17 cellular contexts compared by ENCODE assay signal in genomic region chr7:81367335-81367801, GRCh38.
A peak's percentile ranks its signal among the peaks of the same experiment; 100 is the strongest.
DNase-seq lines count a peak whose midpoint lies in the region; ATAC-seq and TF ChIP-seq lines count a peak whose summit lies in the region.
"Had no signal": no experiment of that assay in that cellular context is flagged by ENCODE, and none has a peak within 500 bp of the region (broad histone marks: within the 10 kb centered on the region; RNA-seq: fewer than 3 reads in every experiment).

No MANE protein-coding gene starts in this region.

- H3F3A ChIP-seq in MM.1S (ENCODE audit: insufficient read depth, low read length) = no peaks in the 10 kb centered on the region

- no peak for ATAC-seq in GM19397 (IDR thresholded peaks at IDR 0.05; ENCODE audit: unreplicated experiment)
- ATAC-seq: activated T-cell treated with anti-CD3 and anti-CD28 coated beads, Interleukin-2, amount 50 U/mL, for 4 hours; stimulated activated memory B cell treated with anti-CD40 and anti-IgM and Interleukin-4, amounts not matched to agents 10 μg/mL and 1 μg/mL and 100 μg/mL, for 72 hours had no signal

- no peak overlapping the region for H2AFZ ChIP-seq in MM.1S (ENCODE audit: low read length)

- no peaks in the 10 kb centered on the region for H3K9me3 Mint-ChIP-seq in osteocyte (ENCODE audit: unreplicated experiment)
- H3K9me3 Mint-ChIP-seq: activated B cell treated with CpG ODN at 0.5 μM for 24 hours, brain, nephron had no signal

- H4K20me1 ChIP-seq in MM.1S (ENCODE audit: insufficient read depth, low read length) = no peaks in the 10 kb centered on the region

- peaks cover 26% of the 10 kb centered on the region for H3K4me1 Mint-ChIP-seq in osteocyte (ENCODE audit: unreplicated experiment)
- H3K4me1 Mint-ChIP-seq: activated B cell treated with CpG ODN at 0.5 μM for 24 hours; brain; CD8-positive, alpha-beta memory T cell; immature natural killer cell; nephron; stimulated activated memory B cell treated with anti-CD40 and anti-IgM and Interleukin-4, amounts not matched to agents 10 μg/mL and 1 μg/mL and 100 μg/mL, for 72 hours had no signal

- no peak overlapping the region for H3K4me3 Mint-ChIP-seq in osteocyte (ENCODE audit: unreplicated experiment)
- H3K4me3 Mint-ChIP-seq: activated B cell treated with CpG ODN at 0.5 μM for 24 hours; activated T-cell treated with anti-CD3 and anti-CD28 coated beads, Interleukin-2, amount 50 U/mL, for 4 hours; brain; CD8-positive, alpha-beta memory T cell; immature natural killer cell; nephron; stimulated activated memory B cell treated with anti-CD40 and anti-IgM and Interleukin-4, amounts not matched to agents 10 μg/mL and 1 μg/mL and 100 μg/mL, for 72 hours had no signal

- H3K9ac ChIP-seq in MM.1S (ENCODE audit: low read length) = no peak overlapping the region

- H3K9me2 ChIP-seq in MM.1S (replicated peaks; ENCODE audit: insufficient read depth, low read length) = no peaks in the 10 kb centered on the region

- H3K4me3 ChIP-seq in fibroblast of mammary gland (ENCODE audit: control insufficient read depth, low read depth, low read length) (no peak overlapping the region), MM.1S (ENCODE audit: low read length) (no peak overlapping the region)
- H3K4me3 ChIP-seq: SJSA1 had no signal

- H3K27ac ChIP-seq in MM.1S (ENCODE audit: low read length) = no peak overlapping the region
- H3K27ac ChIP-seq: SJSA1 had no signal

- H3K79me2 ChIP-seq in MM.1S (ENCODE audit: low read length) = no peaks in the 10 kb centered on the region

- no peaks in the 10 kb centered on the region for H3K9me3 ChIP-seq in MM.1S (replicated peaks; ENCODE audit: insufficient read depth, low read length)
- H3K9me3 ChIP-seq: SJSA1 had no signal

- no peaks in the 10 kb centered on the region for H3K27me3 Mint-ChIP-seq in osteocyte (ENCODE audit: unreplicated experiment)
- H3K27me3 Mint-ChIP-seq: activated B cell treated with CpG ODN at 0.5 μM for 24 hours; brain; CD8-positive, alpha-beta memory T cell; stimulated activated memory B cell treated with anti-CD40 and anti-IgM and Interleukin-4, amounts not matched to agents 10 μg/mL and 1 μg/mL and 100 μg/mL, for 72 hours had no signal

- TF ChIP-seq CTCF in fibroblast of mammary gland (conservative IDR thresholded peaks at IDR 0.05; ENCODE audit: control insufficient read depth, insufficient read depth, low read depth, low read length) = no peak
- no peak for TF ChIP-seq CTCF in osteocyte (IDR thresholded peaks at IDR 0.05)
- TF ChIP-seq CTCF in MM.1S (IDR thresholded peaks at IDR 0.05; ENCODE audit: low read length) = no peak

- H3K4me2 ChIP-seq in MM.1S (ENCODE audit: low read depth, low read length) = no peak overlapping the region

- no peaks in the 10 kb centered on the region for H3K4me1 ChIP-seq in MM.1S (ENCODE audit: low read length)
- H3K4me1 ChIP-seq: SJSA1 had no signal

- peak; percentile 80 for DNase-seq in AG20443 (ENCODE audit: low spot score)
- peak; percentile 16 for DNase-seq in NCI-H69 (lab: John Stamatoyannopoulos, UW)
- peak; percentile 92 for DNase-seq in fibroblast of mammary gland (ENCODE audit: low read depth)
- no peak for DNase-seq in osteocyte (ENCODE audit: extremely low spot score, unreplicated experiment)
- no peak for DNase-seq in MM.1S
- no peak for DNase-seq in GM19240 (ENCODE audit: insufficient read length, low spot score)
- no peak for DNase-seq in NCI-H1092 (lab: John Stamatoyannopoulos, UW)
- DNase-seq: activated B cell treated with CpG ODN at 0.5 μM for 24 hours; activated T-cell treated with anti-CD3 and anti-CD28 coated beads, Interleukin-2, amount 50 U/mL, for 4 hours; CD8-positive, alpha-beta memory T cell; immature natural killer cell; NCI-H1436 had no signal

- no peaks in the 10 kb centered on the region for H3K27me3 ChIP-seq in MM.1S (replicated peaks; ENCODE audit: insufficient read depth, low read length)
- H3K27me3 ChIP-seq: SJSA1 had no signal

- H3K36me3 ChIP-seq in MM.1S (replicated peaks; ENCODE audit: insufficient read depth, low read length) = no peaks in the 10 kb centered on the region
- H3K36me3 ChIP-seq: SJSA1 had no signal

- H3K36me3 Mint-ChIP-seq in osteocyte (ENCODE audit: unreplicated experiment) = no peaks in the 10 kb centered on the region
- H3K36me3 Mint-ChIP-seq: brain; CD8-positive, alpha-beta memory T cell; immature natural killer cell; stimulated activated memory B cell treated with anti-CD40 and anti-IgM and Interleukin-4, amounts not matched to agents 10 μg/mL and 1 μg/mL and 100 μg/mL, for 72 hours had no signal

- peak overlapping the region; percentile 65 for H3K27ac Mint-ChIP-seq in osteocyte (ENCODE audit: unreplicated experiment)
- H3K27ac Mint-ChIP-seq: activated B cell treated with CpG ODN at 0.5 μM for 24 hours; brain; CD8-positive, alpha-beta memory T cell; immature natural killer cell; nephron; stimulated activated memory B cell treated with anti-CD40 and anti-IgM and Interleukin-4, amounts not matched to agents 10 μg/mL and 1 μg/mL and 100 μg/mL, for 72 hours had no signal

Comparison
In these comparisons a context has a peak if more than half of its experiments do, and no peak if none do; other contexts are left out.
1. DNase-seq: peak in AG20443 (single experiment), NCI-H69 (single experiment) and fibroblast of mammary gland (single experiment); none in osteocyte (single experiment), MM.1S (single experiment), GM19240 (single experiment) and NCI-H1092 (single experiment).